12 cellular contexts compared by ENCODE assay signal in genomic region chr19:41311613-41312012, GRCh38. TPM values are rescaled to one million over a fixed set of nuclear protein-coding genes. Genes with fewer than 3 reads are reported as not detected.
A peak's percentile ranks its signal among the peaks of the same experiment; 100 is the strongest.
DNase-seq lines count a peak whose midpoint lies in the region; ATAC-seq and TF ChIP-seq lines count a peak whose summit lies in the region.
"Had no signal": no experiment of that assay in that cellular context is flagged by ENCODE, and none has a peak within 500 bp of the region (broad histone marks: within the 10 kb centered on the region; RNA-seq: fewer than 3 reads in every experiment).

No MANE protein-coding gene starts in this region.

- ATAC-seq in stimulated activated effector memory CD8-positive, alpha-beta T cell treated with anti-CD3 and anti-CD28 coated beads, Interleukin-12 subunit alpha, Interleukin-12 subunit beta, amount 100 ng/mL, for 72 hours: no peak

- H3K27me3 Mint-ChIP-seq in activated T-cell treated with anti-CD3 and anti-CD28 coated beads, Interleukin-2, amount 50 U/mL, for 24 hours: no peaks in the 10 kb centered on the region

- DNase-seq in activated T-cell treated with anti-CD3 and anti-CD28 coated beads, Interleukin-2, amount 50 U/mL, for 24 hours: no peak
- DNase-seq in activated T-cell treated with anti-CD3 and anti-CD28 coated beads, Interleukin-2, amount 50 U/mL, for 1 hour: no peak
- no peak for DNase-seq in RWPE1 (ENCODE audit: low spot score)
- DNase-seq in fibroblast of the aortic adventitia (ENCODE audit: low read depth): no peak
- DNase-seq in stimulated activated effector memory CD8-positive, alpha-beta T cell treated with anti-CD3 and anti-CD28 coated beads, Interleukin-12 subunit alpha, Interleukin-12 subunit beta, amount 100 ng/mL, for 72 hours (ENCODE audit: low spot score in 2 of 2): no peak
- DNase-seq in NOMO-1 treated with DMSO at 0.1 percent for 48 hours (lab: John Stamatoyannopoulos, UW; ENCODE audit: unreplicated experiment): no peak
- no peak for DNase-seq in HuH-7.5 (ENCODE audit: low spot score)
- no peak for DNase-seq in Ammon's horn (ENCODE audit: low spot score)
- DNase-seq: activated CD4-positive, alpha-beta T cell treated with anti-CD3 and anti-CD28 coated beads, Interleukin-2, amount 50 U/mL, for 4 hours; NCI-H1436 treated with DMSO at 0.1 percent for 48 hours; occipital lobe; uterus had no signal

- peak overlapping the region; percentile 94 for H3K4me3 ChIP-seq in fibroblast of the aortic adventitia (ENCODE audit: low read depth, low read length)

- H3K9me3 Mint-ChIP-seq in activated T-cell treated with anti-CD3 and anti-CD28 coated beads, Interleukin-2, amount 50 U/mL, for 24 hours: no peaks in the 10 kb centered on the region
- no peaks in the 10 kb centered on the region for H3K9me3 Mint-ChIP-seq in stimulated activated effector memory CD8-positive, alpha-beta T cell treated with anti-CD3 and anti-CD28 coated beads, Interleukin-12 subunit alpha, Interleukin-12 subunit beta, amount 100 ng/mL, for 72 hours

- H3K27ac Mint-ChIP-seq in activated T-cell treated with anti-CD3 and anti-CD28 coated beads, Interleukin-2, amount 50 U/mL, for 24 hours: peak overlapping the region; percentile 99
- H3K27ac Mint-ChIP-seq in stimulated activated effector memory CD8-positive, alpha-beta T cell treated with anti-CD3 and anti-CD28 coated beads, Interleukin-12 subunit alpha, Interleukin-12 subunit beta, amount 100 ng/mL, for 72 hours: peak overlapping the region; percentile 99

- no peak for TF ChIP-seq CTCF in RWPE1 (conservative IDR thresholded peaks at IDR 0.05; ENCODE audit: low read depth)
- TF ChIP-seq CTCF in fibroblast of the aortic adventitia (IDR thresholded peaks at IDR 0.05; ENCODE audit: insufficient read depth, low read length): no peak

- CTCF ChIA-PET in RWPE1 (lab: Yijun Ruan, JAX): no interaction called here

- peaks cover 64% of the 10 kb centered on the region for H3K4me1 Mint-ChIP-seq in activated T-cell treated with anti-CD3 and anti-CD28 coated beads, Interleukin-2, amount 50 U/mL, for 24 hours (ENCODE audit: low read depth)
- H3K4me1 Mint-ChIP-seq in stimulated activated effector memory CD8-positive, alpha-beta T cell treated with anti-CD3 and anti-CD28 coated beads, Interleukin-12 subunit alpha, Interleukin-12 subunit beta, amount 100 ng/mL, for 72 hours: peaks cover 75% of the 10 kb centered on the region

- POLR2A ChIA-PET in RWPE1 (lab: Yijun Ruan, JAX; ENCODE audit: low non-redundant PET): no interaction called here

- H3K27ac ChIP-seq in RWPE1: peak overlapping the region; percentile 97

- peaks cover 79% of the 10 kb centered on the region for H3K36me3 Mint-ChIP-seq in activated T-cell treated with anti-CD3 and anti-CD28 coated beads, Interleukin-2, amount 50 U/mL, for 24 hours (ENCODE audit: low read depth)
- peaks cover 97% of the 10 kb centered on the region for H3K36me3 Mint-ChIP-seq in stimulated activated effector memory CD8-positive, alpha-beta T cell treated with anti-CD3 and anti-CD28 coated beads, Interleukin-12 subunit alpha, Interleukin-12 subunit beta, amount 100 ng/mL, for 72 hours

- peak overlapping the region; percentile 96 for H3K4me3 Mint-ChIP-seq in activated T-cell treated with anti-CD3 and anti-CD28 coated beads, Interleukin-2, amount 50 U/mL, for 24 hours
- H3K4me3 Mint-ChIP-seq in stimulated activated effector memory CD8-positive, alpha-beta T cell treated with anti-CD3 and anti-CD28 coated beads, Interleukin-12 subunit alpha, Interleukin-12 subunit beta, amount 100 ng/mL, for 72 hours: peak overlapping the region; percentile 88

RNA-seq across cellular contexts. Expression of gene CCDC97, which starts 1.6 kb away (rescaled TPM):
- 7.9 and 11.4 TPM in 2 replicates for total RNA-seq in fibroblast of the aortic adventitia (ENCODE audit: low replicate concordance)

RNA-seq across cellular contexts. Expression of gene TGFB1, which starts 42.1 kb away (rescaled TPM):
- 18.7 and 19.8 TPM in 2 replicates for total RNA-seq in fibroblast of the aortic adventitia (ENCODE audit: low replicate concordance)

RNA-seq across cellular contexts. Expression of gene HNRNPUL1, which starts 47.4 kb away (rescaled TPM):
- total RNA-seq in fibroblast of the aortic adventitia (ENCODE audit: low replicate concordance): 98.4 and 108 TPM in 2 replicates

RNA-seq across cellular contexts. Expression of gene B9D2, which starts 52.3 kb away (rescaled TPM):
- total RNA-seq in fibroblast of the aortic adventitia (ENCODE audit: low replicate concordance): 0.25 and 4.5 TPM in 2 replicates
